In genomic region chr1:203284411-203285208, GRCh38 we compare ENCODE assay signal across 17 cellular contexts. TPM values are rescaled to one million over a fixed set of nuclear protein-coding genes. Genes with fewer than 3 reads are reported as not detected.
DNase-seq lines count a peak whose midpoint lies in the region; ATAC-seq and TF ChIP-seq lines count a peak whose summit lies in the region.
"Had no signal": no experiment of that assay in that cellular context is flagged by ENCODE, and none has a peak within 500 bp of the region (broad histone marks: within the 10 kb centered on the region; RNA-seq: fewer than 3 reads in every experiment).

No MANE protein-coding gene starts in this region.

- H3K4me3 Mint-ChIP-seq in glutamatergic neuron (ENCODE audit: unreplicated experiment) = no peak overlapping the region
- H3K4me3 Mint-ChIP-seq: activated CD4-positive, alpha-beta memory T cell treated with anti-CD3 and anti-CD28 coated beads for 36 hours; naive thymus-derived CD8-positive, alpha-beta T cell had no signal

- peak overlapping the region; percentile 11; the same call in 1 of the 2 replicates for H2AFZ ChIP-seq in OCI-LY7 (ENCODE audit: low read length)

- no peaks in the 10 kb centered on the region for H4K20me1 ChIP-seq in OCI-LY7 (ENCODE audit: insufficient read depth, low read length)

- no peaks in the 10 kb centered on the region for H3K36me3 ChIP-seq in OCI-LY7 (ENCODE audit: insufficient read depth, low read length)
- H3K36me3 ChIP-seq in spleen = no peaks in the 10 kb centered on the region
- H3K36me3 ChIP-seq in upper lobe of left lung = no peaks in the 10 kb centered on the region
- H3K36me3 ChIP-seq: lower lobe of right lung had no signal

- H3K27ac ChIP-seq in OCI-LY7 (ENCODE audit: low read depth, low read length, poor library complexity, severe bottlenecking) = peak overlapping the region; percentile 99
- peak overlapping the region in 6 of 8 donors; percentile 11 to 98 (median 83) for H3K27ac ChIP-seq in spleen
- peak overlapping the region in 2 of 4 donors; percentile 7 to 31 for H3K27ac ChIP-seq in upper lobe of left lung
- H3K27ac ChIP-seq: C4-2B, lower lobe of right lung had no signal

- no peak for TF ChIP-seq EP300 in upper lobe of left lung (IDR thresholded peaks at IDR 0.05)

- H3K9me3 ChIP-seq in OCI-LY7 (ENCODE audit: low read length) (no peaks in the 10 kb centered on the region), spleen (no peaks in the 10 kb centered on the region), upper lobe of left lung (no peaks in the 10 kb centered on the region)
- H3K9me3 ChIP-seq: lower lobe of right lung had no signal

- no peak overlapping the region for H3K4me3 ChIP-seq in OCI-LY7 (ENCODE audit: low read depth, low read length, poor library complexity, severe bottlenecking)
- no peak overlapping the region for H3K4me3 ChIP-seq in spleen
- no peak overlapping the region for H3K4me3 ChIP-seq in upper lobe of left lung
- H3K4me3 ChIP-seq: lower lobe of right lung had no signal

- H3K4me2 ChIP-seq in OCI-LY7 (ENCODE audit: low read length) = peak overlapping the region; percentile 70

- CTCF ChIA-PET in OCI-LY7 (lab: Charles Lee; ENCODE audit: unreplicated experiment) = no interaction called here

- ATAC-seq in upper lobe of left lung (ENCODE audit: low FRiP score in 2 of 2) = no peak
- ATAC-seq: lower lobe of right lung; naive thymus-derived CD8-positive, alpha-beta T cell had no signal

- TF ChIP-seq POLR2A in spleen (IDR thresholded peaks at IDR 0.05) (no peak), upper lobe of left lung (IDR thresholded peaks at IDR 0.05) (no peak)

- no peak for TF ChIP-seq CTCF in OCI-LY7 (conservative IDR thresholded peaks at IDR 0.05; ENCODE audit: low read length)
- no peak for TF ChIP-seq CTCF in glutamatergic neuron (IDR thresholded peaks at IDR 0.05; ENCODE audit: partially characterized antibody, unreplicated experiment)
- no peak for TF ChIP-seq CTCF in spleen (IDR thresholded peaks at IDR 0.05 in 8 of 11, conservative IDR thresholded peaks at IDR 0.05 in 3 of 11)
- no peak for TF ChIP-seq CTCF in upper lobe of left lung (IDR thresholded peaks at IDR 0.05)

- peak overlapping the region; percentile 88 for H3K27ac Mint-ChIP-seq in glutamatergic neuron (ENCODE audit: unreplicated experiment)
- H3K27ac Mint-ChIP-seq: activated CD4-positive, alpha-beta memory T cell treated with anti-CD3 and anti-CD28 coated beads for 36 hours had no signal

- peaks cover 14% of the 10 kb centered on the region for H3K9me3 Mint-ChIP-seq in glutamatergic neuron (ENCODE audit: unreplicated experiment)
- H3K9me3 Mint-ChIP-seq: activated CD4-positive, alpha-beta memory T cell treated with anti-CD3 and anti-CD28 coated beads for 36 hours; naive thymus-derived CD8-positive, alpha-beta T cell had no signal

- intact Hi-C loops in OCI-LY7 (cut with micrococcal nuclease; ENCODE audit: unreplicated experiment) = no loop called here
- intact Hi-C loops in spleen (cut with DNase I; ENCODE audit: low total_unique reads) = no loop called here

- H3K36me3 Mint-ChIP-seq in glutamatergic neuron (ENCODE audit: unreplicated experiment) = no peaks in the 10 kb centered on the region
- H3K36me3 Mint-ChIP-seq: activated CD4-positive, alpha-beta memory T cell treated with anti-CD3 and anti-CD28 coated beads for 36 hours; naive thymus-derived CD8-positive, alpha-beta T cell had no signal

- peaks cover 3% of the 10 kb centered on the region for H3K27me3 Mint-ChIP-seq in glutamatergic neuron (ENCODE audit: unreplicated experiment)
- H3K27me3 Mint-ChIP-seq: naive thymus-derived CD8-positive, alpha-beta T cell had no signal

- H3K4me1 Mint-ChIP-seq in glutamatergic neuron (ENCODE audit: low read depth, unreplicated experiment) = peaks cover 75% of the 10 kb centered on the region

- in situ Hi-C loops in Caki2 (cut with HindIII; ENCODE audit: low pct_unique_long_range_greater_than_20kb, low sequenced_read_pairs) = no loop called here

- no TSS peak for BruUV-seq in OCI-LY7 (replicated peaks; lab: Mats Ljungman, UMichigan)

- H3K27me3 ChIP-seq in spleen (replicated peaks in 1 of 7) (no peaks in the 10 kb centered on the region), upper lobe of left lung (no peaks in the 10 kb centered on the region)

- POLR2A ChIA-PET in OCI-LY7 (lab: Charles Lee) = interaction anchor here (1.3 to 23.3 kb wide), 3 partner anchors 25 to 330 kb away, joined by 3 to 458 read pairs (median 241); partner anchors contain the start of gene BTG2

- H3K4me1 ChIP-seq in OCI-LY7 (ENCODE audit: insufficient read depth, low read length, poor library complexity, severe bottlenecking) (peaks cover 100% of the 10 kb centered on the region), spleen (peaks cover 50 to 95% (median 81%) of the 10 kb centered on the region in 6 donors), upper lobe of left lung (peaks cover 37 to 47% (median 43%) of the 10 kb centered on the region in 4 donors)

- H3K9me2 ChIP-seq in OCI-LY7 (ENCODE audit: insufficient read depth, low read length) = no peaks in the 10 kb centered on the region

- DNase-seq in Caki2 (ENCODE audit: low read depth) = peak; percentile 38
- no peak for DNase-seq in OCI-LY7 (ENCODE audit: low spot score)
- DNase-seq in glutamatergic neuron = no peak
- no peak for DNase-seq in spleen
- DNase-seq in NCI-H187 (lab: John Stamatoyannopoulos, UW) = no peak
- no peak for DNase-seq in upper lobe of left lung
- no peak for DNase-seq in DMS 273 treated with DMSO at 0.1 percent for 48 hours (lab: John Stamatoyannopoulos, UW)
- DNase-seq: activated CD4-positive, alpha-beta memory T cell treated with anti-CD3 and anti-CD28 coated beads for 36 hours; amygdala; cerebellar nuclear complex; lower lobe of right lung; naive thymus-derived CD8-positive, alpha-beta T cell; NCI-H1694 treated with DMSO at 0.1 percent for 48 hours; NCI-H446 treated with DMSO at 0.1 percent for 48 hours had no signal

- WGBS in spleen, 5 donors = 62 to 77% (median 68%) methylated on average over 11 of the region's 11 CpGs
- WGBS in upper lobe of left lung, 2 donors = 66 to 88% methylated on average over 9 to 11 of the region's 11 CpGs

- H3K79me2 ChIP-seq in OCI-LY7 (ENCODE audit: insufficient read depth, low read depth, low read length) = peaks cover 9% of the 10 kb centered on the region; the same call in 1 of the 2 replicates

RNA-seq across cellular contexts. Expression of gene BTG2, which starts 20.7 kb away (rescaled TPM):
- 16.1 and 18.2 TPM in 2 replicates for total RNA-seq in Caki2 (2014; rRNA removed; shearing (Covaris generic); ENCODE audit: low replicate concordance)
- 146 and 156 TPM in 2 replicates for total RNA-seq in OCI-LY7 (2014; rRNA removed; shearing (Covaris generic))
- 99.5 and 102 TPM in 2 replicates for total RNA-seq in OCI-LY7 (2022)
- total RNA-seq in glutamatergic neuron (ENCODE audit: unreplicated experiment) = 88.6 TPM
- total RNA-seq in spleen = 100 to 1,000 TPM; 104 to 186 (median 153) TPM
- polyA plus RNA-seq in spleen = 10 to 100 TPM; 55.5 to 93.1 (median 69.3) TPM
- 100 to 1,000 TPM in 3 of 6 donors, 10 to 100 TPM in 3; 59.1 to 178 (median 104) TPM for total RNA-seq in upper lobe of left lung

RNA-seq across cellular contexts. Expression of gene CHIT1, which starts 55.1 kb away (rescaled TPM):
- not detected in 2 replicates for total RNA-seq in Caki2 (2014; rRNA removed; shearing (Covaris generic); ENCODE audit: low replicate concordance)
- 1.9 TPM in 2 replicates for total RNA-seq in OCI-LY7 (2014; rRNA removed; shearing (Covaris generic))
- total RNA-seq in OCI-LY7 (2022) = 3.6 and 4.6 TPM in 2 replicates
- total RNA-seq in glutamatergic neuron (ENCODE audit: unreplicated experiment) = 0.10 TPM
- 10 to 100 TPM in 2 of 7 donors, 1 to 10 TPM in 5; 2.2 to 31.0 (median 7.8) TPM for total RNA-seq in spleen
- polyA plus RNA-seq in spleen = 100 to 1,000 TPM in 1 of 3 donors, 1 to 10 TPM in 2; 2.0 to 165 (median 2.2) TPM
- 10 to 100 TPM in 2 of 6 donors, 1 to 10 TPM in 4; 2.0 to 97.4 (median 3.7) TPM for total RNA-seq in upper lobe of left lung
- total RNA-seq: fibroblast of villous mesenchyme, SK-MEL-5 had no signal
